18 cellular contexts compared by ENCODE assay signal in the genomic region with DNA sequence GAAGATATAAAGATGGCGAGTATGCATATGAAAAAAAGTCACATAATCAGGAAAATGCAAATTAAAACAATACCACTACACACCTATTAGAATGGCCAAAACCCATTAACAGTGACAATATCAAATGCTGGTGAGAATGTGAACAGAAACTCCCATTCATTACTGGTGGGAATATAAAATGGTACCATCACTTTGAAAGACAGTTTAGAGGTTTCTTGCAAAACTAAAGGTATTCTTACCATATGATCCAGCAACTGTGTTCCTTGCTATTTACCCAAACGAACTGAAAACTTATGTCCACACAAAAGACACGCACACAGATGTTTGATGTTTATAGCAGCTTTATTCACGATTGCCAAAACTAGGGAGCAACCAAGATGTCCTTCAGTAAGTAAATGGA. TPM values are rescaled to one million over a fixed set of nuclear protein-coding genes. Genes with fewer than 3 reads are reported as not detected.
DNase-seq lines count a peak whose midpoint lies in the region; ATAC-seq and TF ChIP-seq lines count a peak whose summit lies in the region.
"Had no signal": no experiment of that assay in that cellular context is flagged by ENCODE, and none has a peak within 500 bp of the region (broad histone marks: within the 10 kb centered on the region; RNA-seq: fewer than 3 reads in every experiment).

No MANE protein-coding gene starts in this region.

- no peak for TF ChIP-seq EP300 in esophagus muscularis mucosa (IDR thresholded peaks at IDR 0.05)
- TF ChIP-seq EP300 in suprapubic skin (IDR thresholded peaks at IDR 0.05) = no peak

- POLR2A ChIA-PET in activated CD4-positive, alpha-beta memory T cell treated with anti-CD3 and anti-CD28 coated beads, Interleukin-2, amount 10 ng/mL, durations not matched to agents 7 days and 5 days (lab: Charles Lee) = interaction anchor here (1.7 kb wide), 1 partner anchor 133 kb away, joined by 5 read pairs; no protein-coding TSS in a partner anchor

- H3K9me3 Mint-ChIP-seq in activated T-cell treated with anti-CD3 and anti-CD28 coated beads, Interleukin-2, amount 50 U/mL, for 4 hours = no peaks in the 10 kb centered on the region
- no peaks in the 10 kb centered on the region for H3K9me3 Mint-ChIP-seq in activated CD4-positive, alpha-beta memory T cell treated with anti-CD3 and anti-CD28 coated beads, Interleukin-2, amount 10 ng/mL, durations not matched to agents 7 days and 5 days
- peaks cover 14% of the 10 kb centered on the region for H3K9me3 Mint-ChIP-seq in mesothelial cell of epicardium

- no peaks in the 10 kb centered on the region for H3K36me3 ChIP-seq in esophagus muscularis mucosa
- H3K36me3 ChIP-seq in suprapubic skin = no peaks in the 10 kb centered on the region

- H3K27me3 ChIP-seq in esophagus muscularis mucosa (no peaks in the 10 kb centered on the region), suprapubic skin (no peaks in the 10 kb centered on the region)
- H3K27me3 ChIP-seq: hepatocyte had no signal

- WGBS in esophagus muscularis mucosa = 80% methylated on average over 4 of the region's 4 CpGs
- WGBS in suprapubic skin = 77% methylated on average over 4 of the region's 4 CpGs

- peak overlapping the region; percentile 58 for H3K27ac Mint-ChIP-seq in activated CD4-positive, alpha-beta memory T cell treated with anti-CD3 and anti-CD28 coated beads, Interleukin-2, amount 10 ng/mL, durations not matched to agents 7 days and 5 days
- H3K27ac Mint-ChIP-seq in mesothelial cell of epicardium = no peak overlapping the region

- H3K36me3 Mint-ChIP-seq in activated T-cell treated with anti-CD3 and anti-CD28 coated beads, Interleukin-2, amount 50 U/mL, for 4 hours (ENCODE audit: insufficient read depth) = peaks cover 25% of the 10 kb centered on the region
- H3K36me3 Mint-ChIP-seq in activated CD4-positive, alpha-beta memory T cell treated with anti-CD3 and anti-CD28 coated beads, Interleukin-2, amount 10 ng/mL, durations not matched to agents 7 days and 5 days (ENCODE audit: low read depth) = peaks cover 69% of the 10 kb centered on the region
- H3K36me3 Mint-ChIP-seq in mesothelial cell of epicardium = peaks cover 9% of the 10 kb centered on the region

- no peaks in the 10 kb centered on the region for H3K9me3 ChIP-seq in esophagus muscularis mucosa
- no peaks in the 10 kb centered on the region for H3K9me3 ChIP-seq in suprapubic skin

- TF ChIP-seq CTCF in esophagus muscularis mucosa (IDR thresholded peaks at IDR 0.05) (no peak), suprapubic skin (IDR thresholded peaks at IDR 0.05) (no peak), mesothelial cell of epicardium (IDR thresholded peaks at IDR 0.05; ENCODE audit: unreplicated experiment) (no peak)

- no peak for TF ChIP-seq POLR2A in esophagus muscularis mucosa (IDR thresholded peaks at IDR 0.05; ENCODE audit: low read depth)
- no peak for TF ChIP-seq POLR2A in suprapubic skin (IDR thresholded peaks at IDR 0.05)

- H3K4me3 ChIP-seq in esophagus muscularis mucosa (no peak overlapping the region), suprapubic skin (no peak overlapping the region)
- H3K4me3 ChIP-seq: hepatocyte had no signal

- intact Hi-C loops in esophagus muscularis mucosa (cut with DNase I) (loop anchor here (10.0 kb wide), 1 partner anchor 63 kb away; no protein-coding TSS in a partner anchor), sciatic nerve (cut with DNase I) (loop anchor here (10.0 kb wide), 1 partner anchor 133 kb away; no protein-coding TSS in a partner anchor)

- H3K27ac ChIP-seq in esophagus muscularis mucosa (replicated peaks in 1 of 4) (peak overlapping the region in 3 of 4 donors; percentile 95 to 99 (median 97)), suprapubic skin (peak overlapping the region; percentile 70)
- H3K27ac ChIP-seq: hepatocyte had no signal

- H3K4me1 ChIP-seq in esophagus muscularis mucosa (peaks cover 72 to 92% (median 87%) of the 10 kb centered on the region in 4 donors), suprapubic skin (peaks cover 71% of the 10 kb centered on the region)

- H3K4me3 Mint-ChIP-seq in activated T-cell treated with anti-CD3 and anti-CD28 coated beads, Interleukin-2, amount 50 U/mL, for 4 hours = peak overlapping the region; percentile 75
- H3K4me3 Mint-ChIP-seq in activated CD4-positive, alpha-beta memory T cell treated with anti-CD3 and anti-CD28 coated beads, Interleukin-2, amount 10 ng/mL, durations not matched to agents 7 days and 5 days = peak overlapping the region; percentile 68
- no peak overlapping the region for H3K4me3 Mint-ChIP-seq in mesothelial cell of epicardium

- no peak for DNase-seq in activated T-cell treated with anti-CD3 and anti-CD28 coated beads, Interleukin-2, amount 50 U/mL, for 4 hours
- no peak for DNase-seq in activated T-cell treated with anti-CD3 and anti-CD28 coated beads, Interleukin-2, amount 50 U/mL, for 48 hours
- DNase-seq in activated CD4-positive, alpha-beta memory T cell treated with anti-CD3 and anti-CD28 coated beads, Interleukin-2, amount 10 ng/mL, durations not matched to agents 7 days and 5 days = no peak
- DNase-seq in esophagus muscularis mucosa (ENCODE audit: extremely low spot score) (no peak), suprapubic skin (ENCODE audit: low spot score in 2 of 2) (no peak), NCI-H1092 (lab: John Stamatoyannopoulos, UW) (no peak), mesothelial cell of epicardium (ENCODE audit: low spot score in 2 of 2, unreplicated experiment in 2 of 2) (no peak), sciatic nerve (ENCODE audit: low spot score) (no peak)
- DNase-seq: dermis blood vessel endothelial cell; left cardiac atrium; NCI-H2029 treated with DMSO at 0.1 percent for 48 hours; NCI-H69; posterior cingulate gyrus; stimulated activated CD4-positive, alpha-beta T cell treated with anti-CD3 and anti-CD28 coated beads, Interleukin-12 subunit alpha, Interleukin-12 subunit beta, amount 100 ng/mL, for 4 hours; substantia nigra had no signal

- CTCF ChIA-PET in activated CD4-positive, alpha-beta memory T cell treated with anti-CD3 and anti-CD28 coated beads, Interleukin-2, amount 10 ng/mL, durations not matched to agents 7 days and 5 days (lab: Charles Lee) = interaction anchor here (1.7 kb wide), 1 partner anchor 230 kb away, joined by 3 read pairs; no protein-coding TSS in a partner anchor

- ATAC-seq in activated T-cell treated with anti-CD3 and anti-CD28 coated beads, Interleukin-2, amount 50 U/mL, for 4 hours = no peak
- ATAC-seq in sciatic nerve = no peak
- ATAC-seq: left cardiac atrium, Panc1, SK-N-SH treated with all-trans-retinoic acid at 6 μM for 48 hours had no signal

- H3K4me1 Mint-ChIP-seq in activated T-cell treated with anti-CD3 and anti-CD28 coated beads, Interleukin-2, amount 50 U/mL, for 4 hours (ENCODE audit: low read depth) = peaks cover 81% of the 10 kb centered on the region
- H3K4me1 Mint-ChIP-seq in activated CD4-positive, alpha-beta memory T cell treated with anti-CD3 and anti-CD28 coated beads, Interleukin-2, amount 10 ng/mL, durations not matched to agents 7 days and 5 days = peaks cover 79% of the 10 kb centered on the region
- peaks cover 40% of the 10 kb centered on the region for H3K4me1 Mint-ChIP-seq in mesothelial cell of epicardium

- H3K27me3 Mint-ChIP-seq in activated T-cell treated with anti-CD3 and anti-CD28 coated beads, Interleukin-2, amount 50 U/mL, for 4 hours (ENCODE audit: low read depth) = no peaks in the 10 kb centered on the region
- H3K27me3 Mint-ChIP-seq in activated CD4-positive, alpha-beta memory T cell treated with anti-CD3 and anti-CD28 coated beads, Interleukin-2, amount 10 ng/mL, durations not matched to agents 7 days and 5 days = no peaks in the 10 kb centered on the region
- no peaks in the 10 kb centered on the region for H3K27me3 Mint-ChIP-seq in mesothelial cell of epicardium (ENCODE audit: low read depth)

RNA-seq across cellular contexts. Expression of gene PICALM, which starts 7.4 kb away (rescaled TPM):
- total RNA-seq in activated T-cell treated with anti-CD3 and anti-CD28 coated beads, Interleukin-2, amount 50 U/mL, for 4 hours = 100 to 1,000 TPM in 1 of 3 donors, 10 to 100 TPM in 2; 96.2 to 105 (median 97.6) TPM
- 100 to 1,000 TPM; 194 to 199 TPM for total RNA-seq in activated CD4-positive, alpha-beta memory T cell treated with anti-CD3 and anti-CD28 coated beads, Interleukin-2, amount 10 ng/mL, durations not matched to agents 7 days and 5 days
- total RNA-seq in esophagus muscularis mucosa (100 to 1,000 TPM; 228 to 281 (median 266) TPM), suprapubic skin (100 to 1,000 TPM; 164 to 386 (median 189) TPM), mesothelial cell of epicardium (149 to 154 TPM (median 150 TPM) in 3 replicates), sciatic nerve (314 TPM)
